ENCODE assay signal across 19 cellular contexts in genomic region chr3:41155834-41156233, GRCh38.
"Had no signal": no experiment of that assay in that cellular context is flagged by ENCODE, and none has a peak within 500 bp of the region (broad histone marks: within the 10 kb centered on the region; RNA-seq: fewer than 3 reads in every experiment).

No MANE protein-coding gene starts in this region.

- ATAC-seq: effector memory CD8-positive, alpha-beta T cell; left colon; pancreas; right cardiac atrium had no signal

- H3K27ac ChIP-seq: esophagus squamous epithelium, pancreas, stomach, thoracic aorta, transverse colon had no signal

- H3K4me1 ChIP-seq: pancreas, stomach had no signal

- H3K27ac Mint-ChIP-seq: dendritic cell treated with granulocyte-macrophage colony-stimulating factor and Interleukin-4, amounts not matched to agents 40 ng/mL and 50 ng/mL, for 4 days; naive B cell; nephron; progenitor cell of endocrine pancreas had no signal

- H3K36me3 ChIP-seq: esophagus squamous epithelium, pancreas, stomach, thoracic aorta, transverse colon had no signal

- H3K9me3 ChIP-seq: esophagus squamous epithelium, pancreas, stomach, thoracic aorta, transverse colon had no signal

- H3K4me1 Mint-ChIP-seq: naive B cell had no signal

- H3K36me3 Mint-ChIP-seq: naive B cell had no signal

- H3K27me3 ChIP-seq: esophagus squamous epithelium, pancreas, stomach, transverse colon had no signal

- H3K4me3 ChIP-seq: esophagus squamous epithelium, pancreas, stomach, thoracic aorta, transverse colon had no signal

- DNase-seq: effector memory CD8-positive, alpha-beta T cell; esophagus squamous epithelium; foreskin fibroblast; left colon; mesendoderm; naive B cell; occipital lobe; pancreas; right cardiac atrium; small intestine; stimulated activated CD4-positive, alpha-beta T cell treated with anti-CD3 and anti-CD28 coated beads, Interleukin-12 subunit alpha, Interleukin-12 subunit beta, amount 100 ng/mL, for 4 hours; stimulated activated naive CD4-positive, alpha-beta T cell; stomach; substantia nigra; transverse colon had no signal

- H3K4me3 Mint-ChIP-seq: dendritic cell treated with granulocyte-macrophage colony-stimulating factor and Interleukin-4, amounts not matched to agents 40 ng/mL and 50 ng/mL, for 4 days; effector memory CD8-positive, alpha-beta T cell; naive B cell; nephron had no signal

- H3K9me3 Mint-ChIP-seq: dendritic cell treated with granulocyte-macrophage colony-stimulating factor and Interleukin-4, amounts not matched to agents 40 ng/mL and 50 ng/mL, for 4 days; effector memory CD8-positive, alpha-beta T cell; naive B cell; nephron had no signal

- H3K27me3 Mint-ChIP-seq: progenitor cell of endocrine pancreas had no signal
